18 cellular contexts compared by ENCODE assay signal in the genomic region with DNA sequence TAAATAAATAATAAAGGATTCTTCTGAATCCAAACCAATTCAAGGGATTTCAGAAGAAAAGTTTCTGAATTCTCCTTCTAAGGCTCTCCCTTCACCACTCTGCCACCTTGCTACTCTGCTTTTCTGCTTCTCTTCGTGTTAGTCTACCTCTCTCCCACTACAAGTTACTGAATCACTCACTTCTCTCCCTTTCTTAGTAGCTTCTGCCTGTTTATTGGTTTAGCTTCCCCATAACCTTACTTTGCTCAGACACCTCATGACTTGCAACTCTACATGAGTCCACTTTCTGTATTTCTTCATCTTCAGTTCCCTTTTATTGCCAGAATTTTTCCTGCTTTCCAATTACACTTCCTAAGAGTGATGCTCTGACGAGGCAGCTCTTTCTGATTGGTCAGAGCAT.
A peak's percentile ranks its signal among the peaks of the same experiment; 100 is the strongest.
DNase-seq lines count a peak whose midpoint lies in the region; ATAC-seq and TF ChIP-seq lines count a peak whose summit lies in the region.
"Had no signal": no experiment of that assay in that cellular context is flagged by ENCODE, and none has a peak within 500 bp of the region (broad histone marks: within the 10 kb centered on the region; RNA-seq: fewer than 3 reads in every experiment).

No MANE protein-coding gene starts in this region.

- H4K20me1 ChIP-seq in OCI-LY3 (ENCODE audit: insufficient read depth, low read length), result no peaks in the 10 kb centered on the region

- H3K79me2 ChIP-seq in OCI-LY3 (ENCODE audit: low read length), result no peaks in the 10 kb centered on the region

- peak overlapping the region; percentile 28 for H3K4me2 ChIP-seq in OCI-LY3 (ENCODE audit: low read length)

- H3K4me1 ChIP-seq in OCI-LY3 (ENCODE audit: low read length), result peaks cover 20% of the 10 kb centered on the region
- H3K4me1 ChIP-seq: Peyer's patch had no signal

- ATAC-seq in HG03039 (IDR thresholded peaks at IDR 0.05; ENCODE audit: unreplicated experiment), result peak; percentile 67

- no peak overlapping the region for H2AFZ ChIP-seq in OCI-LY3 (ENCODE audit: low read depth, low read length)

- H3K9ac ChIP-seq in OCI-LY3 (ENCODE audit: low read length), result no peak overlapping the region

- 0 out of 2 replicates have a peak overlapping the region, but pooled peaks have one; percentile 9 for H3K27ac ChIP-seq in OCI-LY3 (ENCODE audit: low read length)
- H3K27ac ChIP-seq: Peyer's patch, SK-N-MC had no signal

- no peak for TF ChIP-seq CTCF in OCI-LY3 (IDR thresholded peaks at IDR 0.05; ENCODE audit: low read depth, low read length)

- peaks cover 23% of the 10 kb centered on the region for H3K27me3 ChIP-seq in OCI-LY3 (ENCODE audit: low read depth, low read length)
- H3K27me3 ChIP-seq: Peyer's patch had no signal

- peaks cover 1% of the 10 kb centered on the region; the same call in 1 of the 2 replicates for H3K9me3 ChIP-seq in OCI-LY3 (ENCODE audit: insufficient read depth, low read length)
- H3K9me3 ChIP-seq: Peyer's patch had no signal

- H3K36me3 ChIP-seq in OCI-LY3 (replicated peaks; ENCODE audit: low read depth, low read length), result no peaks in the 10 kb centered on the region
- H3K36me3 ChIP-seq: Peyer's patch had no signal

- H3K4me3 ChIP-seq in OCI-LY3 (ENCODE audit: low read length), result no peak overlapping the region
- H3K4me3 ChIP-seq: Peyer's patch, SK-N-MC had no signal

- DNase-seq in SIG-M5 treated with dmso at 0.1 percent for 504 hours (lab: John Stamatoyannopoulos, UW; ENCODE audit: unreplicated experiment) (peak; percentile 33), SIG-M5 (lab: John Stamatoyannopoulos, UW) (no peak), GDM1 (lab: John Stamatoyannopoulos, UW) (no peak), superior temporal gyrus (ENCODE audit: extremely low spot score) (no peak), DMS79 (lab: John Stamatoyannopoulos, UW) (no peak), HUDEP-2 (lab: John Stamatoyannopoulos, UW; ENCODE audit: unreplicated experiment in 76 of 76) (no peak)
- DNase-seq: 8988T; CD4-positive, CD25-positive, alpha-beta regulatory T cell; DMS153; H9; NCI-H1092 treated with DMSO at 0.1 percent for 48 hours; NCI-H2029 treated with DMSO at 0.1 percent for 48 hours; NCI-H2171; NCI-H526; Peyer's patch had no signal
